8 cellular contexts compared by ENCODE assay signal in the genomic region with DNA sequence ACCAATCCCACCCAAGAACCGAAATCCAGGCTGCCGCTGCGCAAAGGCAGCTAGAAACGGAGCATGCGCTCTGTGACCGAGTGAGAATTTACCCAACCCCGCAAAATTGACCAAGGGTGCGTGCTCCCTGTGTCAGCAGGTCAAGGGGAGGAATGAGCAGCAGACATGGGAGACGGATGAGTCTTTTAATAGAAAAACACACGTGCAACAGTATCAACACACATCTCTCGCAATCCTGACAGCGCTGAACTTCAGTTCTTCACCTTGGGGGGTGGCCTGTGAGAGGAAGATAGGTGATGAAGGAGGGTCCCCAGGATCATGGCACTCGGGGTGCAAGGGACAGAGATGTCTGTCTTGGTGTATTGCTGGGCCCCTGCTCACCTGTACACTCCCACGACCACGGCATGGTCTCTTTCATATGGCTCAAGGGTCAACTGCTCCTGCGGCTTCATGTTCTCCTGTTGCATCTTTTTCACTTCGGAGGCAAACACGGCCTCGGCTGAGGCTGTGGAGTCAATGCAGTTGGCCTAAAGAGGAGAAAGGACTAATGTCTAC. TPM values are rescaled to one million over a fixed set of nuclear protein-coding genes. Genes with fewer than 3 reads are reported as not detected.
DNase-seq lines count a peak whose midpoint lies in the region; ATAC-seq and TF ChIP-seq lines count a peak whose summit lies in the region.

No MANE protein-coding gene starts in this region.

- H3K79me2 ChIP-seq in Loucy (ENCODE audit: insufficient read depth, low read length), result peaks cover 21% of the 10 kb centered on the region; the same call in 1 of the 2 replicates

- H3K36me3 ChIP-seq in Caco-2 (ENCODE audit: control insufficient read depth, insufficient read depth, low read length) (peaks cover 6% of the 10 kb centered on the region), Loucy (ENCODE audit: insufficient read depth, low read length) (peaks cover 65% of the 10 kb centered on the region; the same call in 1 of the 2 replicates), neuronal stem cell (replicated peaks in 1 of 2; ENCODE audit: control insufficient read depth in 2 of 2, insufficient read depth in 2 of 2, low read length in 2 of 2) (peaks cover 51 to 85% of the 10 kb centered on the region in 2 donors)

- peak overlapping the region; percentile 98 for H2BK5ac ChIP-seq in neuronal stem cell (ENCODE audit: low read length)

- no peak overlapping the region for H2BK12ac ChIP-seq in neuronal stem cell (ENCODE audit: low read length)

- WGBS in neuronal stem cell (ENCODE audit: extremely low coverage in 2 of 2, insufficient read length in 2 of 2, insufficient replicate concordance in 1 of 2), 2 donors, result no CpG with 5 or more reads among the region's 19 CpGs

- H2AK5ac ChIP-seq in neuronal stem cell (ENCODE audit: low read depth, low read length), result no peak overlapping the region

- H2BK120ac ChIP-seq in neuronal stem cell (ENCODE audit: low read depth, low read length), result no peak overlapping the region

- H3K9ac ChIP-seq in Loucy (ENCODE audit: low read depth, low read length, poor library complexity, severe bottlenecking) (peak overlapping the region; percentile 28), neuronal stem cell (ENCODE audit: low read depth, low read length, poor library complexity) (peak overlapping the region; percentile 1)

- H3K23ac ChIP-seq in neuronal stem cell (ENCODE audit: low read depth, low read length, poor library complexity), result no peak overlapping the region

- H4K20me1 ChIP-seq in Loucy (ENCODE audit: insufficient read depth, low read length, poor library complexity, severe bottlenecking), result no peaks in the 10 kb centered on the region

- H3K27me3 Mint-ChIP-seq in Caco-2 (ENCODE audit: insufficient read depth, unreplicated experiment), result no peaks in the 10 kb centered on the region
- no peaks in the 10 kb centered on the region for H3K27me3 Mint-ChIP-seq in effector memory CD8-positive, alpha-beta T cell

- H3K4me2 ChIP-seq in Loucy (ENCODE audit: low read depth, low read length, poor library complexity, severe bottlenecking) (peak overlapping the region; percentile 63), neuronal stem cell (ENCODE audit: insufficient read depth, low read length, poor library complexity, severe bottlenecking) (no peak overlapping the region)

- H4K8ac ChIP-seq in neuronal stem cell (ENCODE audit: low read depth, low read length), result no peak overlapping the region

- no peak overlapping the region for H3K14ac ChIP-seq in neuronal stem cell (ENCODE audit: low read length)

- no peak overlapping the region for H3K4ac ChIP-seq in neuronal stem cell (ENCODE audit: low read length)

- H3K27me3 ChIP-seq in Caco-2 (replicated peaks; ENCODE audit: control insufficient read depth, insufficient read depth, low read length), result no peaks in the 10 kb centered on the region
- no peaks in the 10 kb centered on the region for H3K27me3 ChIP-seq in Loucy (ENCODE audit: insufficient read depth, low read length, poor library complexity, severe bottlenecking)
- H3K27me3 ChIP-seq in neuronal stem cell (ENCODE audit: control insufficient read depth in 3 of 3, insufficient read depth in 3 of 3, low read depth in 1 of 3, low read length in 3 of 3), result no peaks in the 10 kb centered on the region

- no peak overlapping the region for H4K91ac ChIP-seq in neuronal stem cell (ENCODE audit: low read depth, low read length, poor library complexity)

- H2AFZ ChIP-seq in Loucy (ENCODE audit: low read length) (peak overlapping the region; percentile 84), neuronal stem cell (ENCODE audit: low read length) (peak overlapping the region; percentile 26)

- H3K36me3 Mint-ChIP-seq in Caco-2 (ENCODE audit: insufficient read depth, unreplicated experiment), result peaks cover 75% of the 10 kb centered on the region
- peaks cover 69% of the 10 kb centered on the region for H3K36me3 Mint-ChIP-seq in effector memory CD8-positive, alpha-beta T cell (ENCODE audit: insufficient read depth)

- CTCF ChIA-PET in Caco-2 (lab: Charles Lee), result interaction anchor here (0.7 to 1.1 kb wide), 2 partner anchors 12 to 136 kb away, joined by 5 to 6 read pairs; a partner anchor contains a TSS

- H3K4me3 ChIP-seq in Caco-2 (ENCODE audit: low read depth, low read length) (no peak overlapping the region), Loucy (ENCODE audit: low read length, poor library complexity, severe bottlenecking) (peak overlapping the region; percentile 79), neuronal stem cell (ENCODE audit: low read length in 2 of 2) (peak overlapping the region in 1 of 2 donors; percentile 66)

- H3K27ac Mint-ChIP-seq in Caco-2 (ENCODE audit: unreplicated experiment), result peak overlapping the region; percentile 65
- peak overlapping the region; percentile 47 to 87 for H3K27ac Mint-ChIP-seq in effector memory CD8-positive, alpha-beta T cell

- H3K4me3 Mint-ChIP-seq in Caco-2 (ENCODE audit: unreplicated experiment), result peak overlapping the region; percentile 44
- peak overlapping the region; percentile 70 to 75 for H3K4me3 Mint-ChIP-seq in effector memory CD8-positive, alpha-beta T cell

- DNase-seq in Caco-2, result no peak
- DNase-seq in effector memory CD8-positive, alpha-beta T cell, result no peak
- no peak for DNase-seq in neuronal stem cell (ENCODE audit: low spot score)
- DNase-seq in inferior parietal cortex (ENCODE audit: extremely low spot score), result no peak
- DNase-seq in NCI-H1105 treated with DMSO at 0.1 percent for 48 hours (lab: John Stamatoyannopoulos, UW), result no peak
- DNase-seq in COLO829 (ENCODE audit: low spot score), result no peak
- no peak for DNase-seq in NOMO-1 treated with dmso at 0.1 percent for 144 hours (lab: John Stamatoyannopoulos, UW; ENCODE audit: unreplicated experiment)

- H3K18ac ChIP-seq in neuronal stem cell (ENCODE audit: low read length), result no peak overlapping the region

- no peak overlapping the region for H2BK15ac ChIP-seq in neuronal stem cell (ENCODE audit: low read length)

- H3F3A ChIP-seq in Loucy (ENCODE audit: low read depth), result 0 out of 2 replicates have a peak, but pooled peaks cover 3% of the 10 kb centered on the region

- TF ChIP-seq CTCF in Caco-2 (IDR thresholded peaks at IDR 0.05; ENCODE audit: insufficient read depth in 1 of 2, low read depth in 1 of 2, low read length in 1 of 2, severe bottlenecking in 1 of 2, unreplicated experiment in 1 of 2) (no peak), Loucy (conservative IDR thresholded peaks at IDR 0.05; ENCODE audit: low read length) (no peak)

- H3K9me2 ChIP-seq in Loucy (replicated peaks; ENCODE audit: low read depth, low read length), result no peaks in the 10 kb centered on the region

- intact Hi-C loops in Caco-2 (cut with micrococcal nuclease; ENCODE audit: unreplicated experiment), result no loop called here

- H3K4me1 Mint-ChIP-seq in Caco-2 (ENCODE audit: low read depth, unreplicated experiment), result peaks cover 3% of the 10 kb centered on the region
- peaks cover 26 to 28% of the 10 kb centered on the region in 2 donors for H3K4me1 Mint-ChIP-seq in effector memory CD8-positive, alpha-beta T cell (ENCODE audit: low read depth in 2 of 2)

- peak overlapping the region; percentile 23 for H3K27ac ChIP-seq in neuronal stem cell (replicated peaks; ENCODE audit: low read length)

- H3K9me3 ChIP-seq in Caco-2 (no peaks in the 10 kb centered on the region), Loucy (ENCODE audit: insufficient read depth, low read depth, low read length) (no peaks in the 10 kb centered on the region), neuronal stem cell (replicated peaks in 1 of 2; ENCODE audit: control insufficient read depth in 2 of 2, insufficient read depth in 1 of 2, low read depth in 1 of 2, low read length in 2 of 2) (no peaks in the 10 kb centered on the region)

- POLR2A ChIA-PET in Caco-2 (lab: Charles Lee), result no interaction called here

- ATAC-seq in effector memory CD8-positive, alpha-beta T cell (replicated peaks), result no peak

- no peaks in the 10 kb centered on the region for H3K9me3 Mint-ChIP-seq in Caco-2 (ENCODE audit: unreplicated experiment)
- no peaks in the 10 kb centered on the region for H3K9me3 Mint-ChIP-seq in effector memory CD8-positive, alpha-beta T cell

- H3K4me1 ChIP-seq in Caco-2 (no peaks in the 10 kb centered on the region), Loucy (ENCODE audit: insufficient read depth, low read length, poor library complexity, severe bottlenecking) (peaks cover 13% of the 10 kb centered on the region), neuronal stem cell (ENCODE audit: control insufficient read depth in 2 of 2, insufficient read depth in 1 of 2, low read depth in 1 of 2, low read length in 2 of 2) (peaks cover 13 to 19% of the 10 kb centered on the region in 2 donors)

- BruUV-seq in Caco-2 (replicated peaks; lab: Mats Ljungman, UMichigan), result no TSS peak

- peaks cover 14% of the 10 kb centered on the region for H3K79me1 ChIP-seq in neuronal stem cell (ENCODE audit: low read depth, low read length)

RNA-seq across cellular contexts. Expression of a gene that starts 0.4 kb away (rescaled TPM):
- total RNA-seq in Caco-2 (2022), result 4.8 and 5.4 TPM in 2 replicates
- 36.7 TPM for polyA plus RNA-seq in neuronal stem cell (2013, experiment 1 of 2)
- polyA plus RNA-seq in neuronal stem cell (2013, experiment 2 of 2), result 35.1 TPM

RNA-seq across cellular contexts. Expression of a gene that starts 11.8 kb away (rescaled TPM):
- 374 and 411 TPM in 2 replicates for total RNA-seq in Caco-2 (2022)
- polyA plus RNA-seq in neuronal stem cell (2013, experiment 1 of 2), result 435 TPM
- 415 TPM for polyA plus RNA-seq in neuronal stem cell (2013, experiment 2 of 2)

RNA-seq across cellular contexts. Expression of a gene that starts 55.7 kb away (rescaled TPM):
- not detected in 2 replicates for total RNA-seq in Caco-2 (2022)
- polyA plus RNA-seq in neuronal stem cell (2013, experiment 1 of 2), result not detected
- polyA plus RNA-seq in neuronal stem cell (2013, experiment 2 of 2), result not detected
